Comparison of ENCODE assay signal across 31 cellular contexts in the genomic region with DNA sequence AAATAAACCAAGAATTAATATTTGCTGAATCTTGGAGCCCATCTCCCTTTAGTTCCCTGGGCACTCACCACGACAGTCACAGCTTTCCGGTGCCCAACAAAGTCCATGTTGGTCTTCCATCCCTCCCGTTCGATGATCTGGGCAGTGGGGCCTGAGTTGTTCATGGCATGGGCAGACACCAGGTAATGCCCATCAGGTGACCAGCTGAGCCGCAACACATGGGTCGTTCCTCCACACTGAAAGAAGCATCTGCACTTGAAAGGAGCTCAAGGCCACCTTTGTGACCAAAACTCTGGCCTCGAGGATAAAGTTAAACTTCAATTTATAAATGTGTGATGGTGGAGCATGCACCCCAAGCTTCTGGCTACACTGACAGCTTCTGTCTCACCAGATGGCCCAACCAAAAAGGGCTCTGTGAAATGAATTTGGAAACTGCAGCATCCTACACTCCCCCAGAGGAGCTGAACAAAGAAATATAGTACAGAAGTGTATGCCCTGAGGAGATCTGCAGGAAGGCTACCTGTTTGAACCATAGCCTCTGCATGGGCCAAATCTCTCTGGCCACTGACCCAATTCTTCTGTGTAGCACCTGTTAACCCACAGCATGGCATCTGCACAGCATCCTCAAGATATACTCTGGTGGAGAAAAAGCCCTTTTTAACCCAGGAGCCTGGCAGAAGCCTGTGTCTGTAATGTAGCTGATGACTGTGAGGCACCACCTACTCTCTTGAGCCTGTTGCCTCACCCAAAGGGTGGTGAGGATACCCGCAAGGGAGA.
"Had no signal": no experiment of that assay in that cellular context is flagged by ENCODE, and none has a peak within 500 bp of the region (broad histone marks: within the 10 kb centered on the region; RNA-seq: fewer than 3 reads in every experiment).

No MANE protein-coding gene starts in this region.

- H3K4me3 Mint-ChIP-seq: activated CD4-positive, alpha-beta T cell treated with anti-CD3 and anti-CD28 coated beads for 36 hours; activated CD8-positive, alpha-beta memory T cell treated with anti-CD3 and anti-CD28 coated beads, Interleukin-2, amount 10 ng/mL, durations not matched to agents 7 days and 5 days; activated CD8-positive, alpha-beta T cell treated with anti-CD3 and anti-CD28 coated beads, Interleukin-2, amount 10 ng/mL, durations not matched to agents 7 days and 5 days; activated naive CD4-positive, alpha-beta T cell treated with anti-CD3 and anti-CD28 coated beads for 36 hours; activated naive CD8-positive, alpha-beta T cell; activated T-cell treated with anti-CD3 and anti-CD28 coated beads, Interleukin-2, amount 50 U/mL, for 4 hours; brain; T-cell had no signal

- H3K9me3 Mint-ChIP-seq: activated naive CD4-positive, alpha-beta T cell treated with anti-CD3 and anti-CD28 coated beads for 36 hours; activated T-cell treated with anti-CD3 and anti-CD28 coated beads, Interleukin-2, amount 50 U/mL, for 4 hours; brain; T-cell had no signal

- H3K4me1 Mint-ChIP-seq: activated CD4-positive, alpha-beta T cell treated with anti-CD3 and anti-CD28 coated beads for 36 hours; activated CD8-positive, alpha-beta memory T cell treated with anti-CD3 and anti-CD28 coated beads, Interleukin-2, amount 10 ng/mL, durations not matched to agents 7 days and 5 days; brain; T-cell had no signal

- H3K27me3 Mint-ChIP-seq: activated CD4-positive, alpha-beta T cell treated with anti-CD3 and anti-CD28 coated beads for 36 hours; activated CD8-positive, alpha-beta memory T cell treated with anti-CD3 and anti-CD28 coated beads, Interleukin-2, amount 10 ng/mL, durations not matched to agents 7 days and 5 days; activated naive CD8-positive, alpha-beta T cell; brain; T-cell had no signal

- H3K27ac Mint-ChIP-seq: activated CD4-positive, alpha-beta T cell treated with anti-CD3 and anti-CD28 coated beads for 36 hours; activated CD8-positive, alpha-beta memory T cell treated with anti-CD3 and anti-CD28 coated beads, Interleukin-2, amount 10 ng/mL, durations not matched to agents 7 days and 5 days; activated CD8-positive, alpha-beta T cell treated with anti-CD3 and anti-CD28 coated beads, Interleukin-2, amount 10 ng/mL, durations not matched to agents 7 days and 5 days; activated naive CD4-positive, alpha-beta T cell treated with anti-CD3 and anti-CD28 coated beads for 36 hours; activated naive CD8-positive, alpha-beta T cell; T-cell had no signal

- H3K4me3 ChIP-seq: MG63, SK-N-MC had no signal

- ATAC-seq: activated CD4-positive, alpha-beta T cell treated with anti-CD3 and anti-CD28 coated beads for 36 hours; activated CD8-positive, alpha-beta memory T cell treated with anti-CD3 and anti-CD28 coated beads, Interleukin-2, amount 10 ng/mL, durations not matched to agents 7 days and 5 days; activated CD8-positive, alpha-beta T cell treated with anti-CD3 and anti-CD28 coated beads, Interleukin-2, amount 10 ng/mL, durations not matched to agents 7 days and 5 days; activated T-cell treated with anti-CD3 and anti-CD28 coated beads, Interleukin-2, amount 50 U/mL, for 4 hours; Panc1; Right ventricle myocardium inferior; T-cell had no signal

- DNase-seq: activated CD4-positive, alpha-beta T cell treated with anti-CD3 and anti-CD28 coated beads for 36 hours; activated CD4-positive, alpha-beta T cell treated with anti-CD3 and anti-CD28 coated beads, Interleukin-2, amount 50 U/mL, for 1 hour; activated CD4-positive, CD25-positive, alpha-beta regulatory T cell; activated CD8-positive, alpha-beta memory T cell treated with anti-CD3 and anti-CD28 coated beads, Interleukin-2, amount 10 ng/mL, durations not matched to agents 7 days and 5 days; activated CD8-positive, alpha-beta T cell treated with anti-CD3 and anti-CD28 coated beads, Interleukin-2, amount 10 ng/mL, durations not matched to agents 7 days and 5 days; activated gamma-delta T cell; activated naive CD4-positive, alpha-beta T cell treated with anti-CD3 and anti-CD28 coated beads for 36 hours; activated T-cell treated with anti-CD3 and anti-CD28 coated beads, Interleukin-2, amount 50 U/mL, for 4 hours; amygdala; MG63; MV-4-11; NCI-H1092 treated with DMSO at 0.1 percent for 48 hours; NCI-H1417 treated with DMSO at 0.1 percent for 48 hours; NCI-H1694; NCI-H2029; NCI-H2107; NCI-H2171 treated with DMSO at 0.1 percent for 48 hours; NCI-H226; NCI-H526; NCI-H82; NK-92 treated with Interleukin-12 subunit alpha and Interleukin-12 subunit beta, amount 100 ng/mL, for 24 hours; OCI-M1; RPMI8226; T-cell; T-helper 2 cell; T1000 had no signal
